1 cellular context compared by ENCODE assay signal in genomic region chrX:40049084-40049641, GRCh38.
TF ChIP-seq lines count a peak whose summit lies in the region.

No MANE protein-coding gene starts in this region.

TF ChIP-seq in GM12878, 131 proteins besides CTCF, POLR2A, EP300 and RAD21 (continued from another document):
- TF ChIP-seq ZBTB40 (IDR thresholded peaks at IDR 0.05; ENCODE audit: borderline replicate concordance): no peak
- no peak for TF ChIP-seq ZZZ3 (IDR thresholded peaks at IDR 0.05; ENCODE audit: control insufficient read depth, insufficient read length, low read depth)
- TF ChIP-seq RAD51 (IDR thresholded peaks at IDR 0.05): no peak
